ENCODE assay signal across 1 cellular context in genomic region chr3:23740517-23741402, GRCh38.
TF ChIP-seq lines count a peak whose summit lies in the region.

No MANE protein-coding gene starts in this region.

TF ChIP-seq in A549, 52 proteins besides CTCF, POLR2A, EP300 and RAD21 (continued from another document):
- TF ChIP-seq REST (IDR thresholded peaks at IDR 0.05) (no peak), HDAC2 (IDR thresholded peaks at IDR 0.05) (no peak), E2F6 (IDR thresholded peaks at IDR 0.05; ENCODE audit: borderline replicate concordance, low read depth) (no peak), ZSCAN20 (CRISPR knock-in tag; IDR thresholded peaks at IDR 0.05) (no peak), RARB (CRISPR knock-in tag; IDR thresholded peaks at IDR 0.05) (no peak), EHMT2 (IDR thresholded peaks at IDR 0.05; ENCODE audit: low read depth) (no peak), CEBPB (IDR thresholded peaks at IDR 0.05) (peak; percentile 52 to 78; a peak in 3 of 4 replicates), USF2 (IDR thresholded peaks at IDR 0.05) (no peak), MAX (IDR thresholded peaks at IDR 0.05) (peak; percentile 47; the same call in 1 of the 2 replicates), GATA3 (IDR thresholded peaks at IDR 0.05; ENCODE audit: borderline replicate concordance) (peak; percentile 68), EHF (CRISPR knock-in tag; IDR thresholded peaks at IDR 0.05) (no peak), ESRRA (IDR thresholded peaks at IDR 0.05; ENCODE audit: borderline replicate concordance, low read length) (no peak), RFX5 (IDR thresholded peaks at IDR 0.05) (no peak), CHD4 (IDR thresholded peaks at IDR 0.05; ENCODE audit: borderline replicate concordance) (no peak), FOSB (CRISPR knock-in tag; IDR thresholded peaks at IDR 0.05) (no peak), KDM1A (IDR thresholded peaks at IDR 0.05; ENCODE audit: low read depth) (no peak), PBX3 (IDR thresholded peaks at IDR 0.05) (no peak), NFE2L2 (conservative IDR thresholded peaks at IDR 0.05; ENCODE audit: low read length) (no peak; the same call in 1 of the 2 replicates), CBX2 (IDR thresholded peaks at IDR 0.05; ENCODE audit: borderline replicate concordance, low read depth) (no peak), CHD2 (IDR thresholded peaks at IDR 0.05; ENCODE audit: low read length, partially characterized antibody) (no peak), ELK1 (IDR thresholded peaks at IDR 0.05; ENCODE audit: low read depth, low read length) (no peak), TFCP2L1 (CRISPR knock-in tag; IDR thresholded peaks at IDR 0.05) (no peak; the same call in 1 of the 2 replicates), MYC (IDR thresholded peaks at IDR 0.05; ENCODE audit: borderline replicate concordance, low read length) (0 out of 2 replicates have a peak, but pooled peaks have one; percentile 24), MAFK (IDR thresholded peaks at IDR 0.05; ENCODE audit: partially characterized antibody) (peak; percentile 85), POLR2AphosphoS2 (conservative IDR thresholded peaks at IDR 0.05; ENCODE audit: low read length) (no peak), TP53 (CRISPR knock-in tag; IDR thresholded peaks at IDR 0.05) (no peak), CBX8 (IDR thresholded peaks at IDR 0.05) (no peak), ZC3H11A (IDR thresholded peaks at IDR 0.05) (no peak), SMC3 (IDR thresholded peaks at IDR 0.05) (0 out of 3 replicates have a peak, but pooled peaks have one; percentile 17), HOXB5 (CRISPR knock-in tag; IDR thresholded peaks at IDR 0.05) (no peak), RNF2 (IDR thresholded peaks at IDR 0.05; ENCODE audit: borderline replicate concordance, low read depth) (no peak), HEYL (CRISPR knock-in tag; IDR thresholded peaks at IDR 0.05) (no peak), BCL3 (IDR thresholded peaks at IDR 0.05) (0 out of 3 replicates have a peak, but pooled peaks have one; percentile 15), FOSL2 (IDR thresholded peaks at IDR 0.05) (peak; percentile 46; the same call in 1 of the 2 replicates), FOSL2 (CRISPR knock-in tag; IDR thresholded peaks at IDR 0.05) (peak; percentile 84), BHLHE40 (IDR thresholded peaks at IDR 0.05; ENCODE audit: low read depth, low read length) (no peak), SREBF2 (IDR thresholded peaks at IDR 0.05) (no peak), ATOH8 (CRISPR knock-in tag; IDR thresholded peaks at IDR 0.05; ENCODE audit: low read depth) (no peak), MAZ (IDR thresholded peaks at IDR 0.05; ENCODE audit: borderline replicate concordance, low read depth, low read length) (no peak), PHF8 (IDR thresholded peaks at IDR 0.05; ENCODE audit: borderline replicate concordance, low read depth) (no peak), HES2 (IDR thresholded peaks at IDR 0.05) (no peak), JUNB (IDR thresholded peaks at IDR 0.05) (peak; percentile 44; the same call in 1 of the 2 replicates), JUN (IDR thresholded peaks at IDR 0.05) (peak; percentile 20 to 57; a peak in 1 of 5 replicates)
